In genomic region chr11:66978717-66979116, GRCh38 we compare ENCODE assay signal across 3 cellular contexts.
TF ChIP-seq lines count a peak whose summit lies in the region.

No MANE protein-coding gene starts in this region.

TF ChIP-seq in A549, 52 proteins besides CTCF, POLR2A, EP300 and RAD21:
- peak; percentile 58 for TF ChIP-seq USF2 (IDR thresholded peaks at IDR 0.05)
- no peak for TF ChIP-seq HES2 (IDR thresholded peaks at IDR 0.05)

TF ChIP-seq in IMR-90, 13 proteins besides CTCF, POLR2A, EP300 and RAD21:
- TF ChIP-seq ELK1 (IDR thresholded peaks at IDR 0.05; ENCODE audit: borderline replicate concordance, low read depth, low read length) = no peak
- no peak for TF ChIP-seq RCOR1 (IDR thresholded peaks at IDR 0.05; ENCODE audit: insufficient replicate concordance, low read length)
- TF ChIP-seq FOS (IDR thresholded peaks at IDR 0.05; ENCODE audit: low read depth, low read length) = no peak
- peak; percentile 56; the same call in 1 of the 2 replicates for TF ChIP-seq USF2 (IDR thresholded peaks at IDR 0.05; ENCODE audit: low read depth, low read length)
- no peak for TF ChIP-seq CEBPB (IDR thresholded peaks at IDR 0.05; ENCODE audit: low read depth, low read length)

TF ChIP-seq in K562, 482 proteins besides CTCF, POLR2A, EP300 and RAD21:
- TF ChIP-seq USF2 (CRISPR knock-in tag; IDR thresholded peaks at IDR 0.05) (peak; percentile 45), USF1 (CRISPR knock-in tag; IDR thresholded peaks at IDR 0.05) (peak; percentile 52; the same call in 1 of the 2 replicates), POLR2B (IDR thresholded peaks at IDR 0.05; ENCODE audit: low read depth, partially characterized antibody) (no peak), KDM2B (CRISPR knock-in tag; IDR thresholded peaks at IDR 0.05) (no peak), NFYB (IDR thresholded peaks at IDR 0.05; ENCODE audit: extremely low read depth, insufficient read length) (peak; percentile 42)
